11 cellular contexts compared by ENCODE assay signal in genomic region chr6:35048031-35048613, GRCh38.
DNase-seq lines count a peak whose midpoint lies in the region; ATAC-seq and TF ChIP-seq lines count a peak whose summit lies in the region.
"Had no signal": no experiment of that assay in that cellular context is flagged by ENCODE, and none has a peak within 500 bp of the region (broad histone marks: within the 10 kb centered on the region; RNA-seq: fewer than 3 reads in every experiment).

No MANE protein-coding gene starts in this region.

- no peaks in the 10 kb centered on the region for H3K36me3 Mint-ChIP-seq in endothelial cell (ENCODE audit: low read depth, unreplicated experiment)
- no peaks in the 10 kb centered on the region for H3K36me3 Mint-ChIP-seq in neural crest cell (ENCODE audit: low read depth)
- H3K36me3 Mint-ChIP-seq in HFFc6 (ENCODE audit: low read depth): no peaks in the 10 kb centered on the region

- no peaks in the 10 kb centered on the region for H3K27me3 ChIP-seq in AG04450 (ENCODE audit: control insufficient read depth, insufficient read depth, low read length)
- H3K27me3 ChIP-seq in MM.1S (replicated peaks; ENCODE audit: insufficient read depth, low read length): no peaks in the 10 kb centered on the region

- H3K9me3 Mint-ChIP-seq in endothelial cell (ENCODE audit: unreplicated experiment): no peaks in the 10 kb centered on the region
- H3K9me3 Mint-ChIP-seq in neural crest cell: no peaks in the 10 kb centered on the region
- no peaks in the 10 kb centered on the region for H3K9me3 Mint-ChIP-seq in HFFc6
- H3K9me3 Mint-ChIP-seq: activated B cell treated with CpG ODN at 0.5 μM for 24 hours had no signal

- H3K27me3 Mint-ChIP-seq in endothelial cell (ENCODE audit: unreplicated experiment) (no peaks in the 10 kb centered on the region), neural crest cell (ENCODE audit: low read depth) (no peaks in the 10 kb centered on the region), HFFc6 (ENCODE audit: insufficient read depth) (no peaks in the 10 kb centered on the region)
- H3K27me3 Mint-ChIP-seq: activated B cell treated with CpG ODN at 0.5 μM for 24 hours had no signal

- H3K4me3 Mint-ChIP-seq in endothelial cell (ENCODE audit: unreplicated experiment) (peak overlapping the region; percentile 14), neural crest cell (peak overlapping the region; percentile 66), HFFc6 (no peak overlapping the region)
- H3K4me3 Mint-ChIP-seq: activated B cell treated with CpG ODN at 0.5 μM for 24 hours had no signal

- H3K4me1 Mint-ChIP-seq in endothelial cell (ENCODE audit: unreplicated experiment) (peaks cover 47% of the 10 kb centered on the region), neural crest cell (peaks cover 14% of the 10 kb centered on the region), HFFc6 (ENCODE audit: low read depth) (peaks cover 34% of the 10 kb centered on the region)

- H3K27ac Mint-ChIP-seq in endothelial cell (ENCODE audit: unreplicated experiment) (peak overlapping the region; percentile 85), neural crest cell (ENCODE audit: unreplicated experiment) (no peak overlapping the region), HFFc6 (no peak overlapping the region)
- H3K27ac Mint-ChIP-seq: activated B cell treated with CpG ODN at 0.5 μM for 24 hours had no signal

- peak overlapping the region; percentile 82 for H3K27ac ChIP-seq in AG04450 (ENCODE audit: low read depth, low read length)
- peak overlapping the region; percentile 71; the same call in 1 of the 2 replicates for H3K27ac ChIP-seq in MM.1S (ENCODE audit: low read length)

- peak overlapping the region; percentile 71 for H3K9ac ChIP-seq in MM.1S (ENCODE audit: low read length)

- TF ChIP-seq CTCF in AG04450 (IDR thresholded peaks at IDR 0.05; ENCODE audit: low read depth, low read length) (no peak), MM.1S (IDR thresholded peaks at IDR 0.05; ENCODE audit: low read length) (no peak), endothelial cell (IDR thresholded peaks at IDR 0.05; ENCODE audit: unreplicated experiment) (no peak), neural crest cell (conservative IDR thresholded peaks at IDR 0.05) (no peak), HFFc6 (IDR thresholded peaks at IDR 0.05) (no peak)

- ATAC-seq in GM21786 (IDR thresholded peaks at IDR 0.05; ENCODE audit: unreplicated experiment): no peak
- no peak for ATAC-seq in GM21825 (IDR thresholded peaks at IDR 0.05; ENCODE audit: unreplicated experiment)

- H3K79me2 ChIP-seq in MM.1S (ENCODE audit: low read length): no peaks in the 10 kb centered on the region

- no peaks in the 10 kb centered on the region for H3K9me2 ChIP-seq in MM.1S (replicated peaks; ENCODE audit: insufficient read depth, low read length)

- 0 out of 2 replicates have a peak overlapping the region, but pooled peaks have one; percentile 53 for H2AFZ ChIP-seq in MM.1S (ENCODE audit: low read length)

- no peaks in the 10 kb centered on the region for H4K20me1 ChIP-seq in MM.1S (ENCODE audit: insufficient read depth, low read length)

- peaks cover 21% of the 10 kb centered on the region for H3K4me1 ChIP-seq in MM.1S (ENCODE audit: low read length)

- CTCF ChIA-PET in AG04450 (lab: Charles Lee): interaction anchor here (1.4 kb wide), 1 partner anchor 61 kb away, joined by 5 read pairs; no protein-coding TSS in a partner anchor

- DNase-seq in AG04450 (ENCODE audit: low read depth, low spot score): no peak
- DNase-seq in MM.1S: no peak
- DNase-seq in endothelial cell (ENCODE audit: low spot score): no peak
- DNase-seq in neural crest cell (ENCODE audit: low read depth, low spot score): peak; percentile 32
- no peak for DNase-seq in NCI-H345 (lab: John Stamatoyannopoulos, UW)
- no peak for DNase-seq in HFFc6
- DNase-seq: activated B cell treated with CpG ODN at 0.5 μM for 24 hours; DMS53; effector CD4-positive, alpha-beta T cell had no signal

- POLR2A ChIA-PET in AG04450 (lab: Yijun Ruan, JAX): interaction anchor here (0.5 kb wide), 1 partner anchor 68 kb away, joined by 3 read pairs; no protein-coding TSS in a partner anchor

- H3K4me3 ChIP-seq in AG04450 (ENCODE audit: low read depth, low read length) (no peak overlapping the region), MM.1S (ENCODE audit: low read length) (peak overlapping the region; percentile 67; the same call in 1 of the 2 replicates)

- H3K36me3 ChIP-seq in MM.1S (replicated peaks; ENCODE audit: insufficient read depth, low read length): no peaks in the 10 kb centered on the region

- H3K4me2 ChIP-seq in MM.1S (ENCODE audit: low read depth, low read length): peak overlapping the region; percentile 84

- H3K9me3 ChIP-seq in AG04450 (ENCODE audit: control insufficient read depth, insufficient read depth, low read length): no peaks in the 10 kb centered on the region; the same call in 1 of the 2 replicates
- H3K9me3 ChIP-seq in MM.1S (replicated peaks; ENCODE audit: insufficient read depth, low read length): no peaks in the 10 kb centered on the region

- H3F3A ChIP-seq in MM.1S (ENCODE audit: insufficient read depth, low read length): peaks cover 8% of the 10 kb centered on the region
